8 cellular contexts compared by ENCODE assay signal in genomic region chr14:65356327-65356836, GRCh38. TPM values are rescaled to one million over a fixed set of nuclear protein-coding genes. Genes with fewer than 3 reads are reported as not detected.
DNase-seq lines count a peak whose midpoint lies in the region; ATAC-seq and TF ChIP-seq lines count a peak whose summit lies in the region.

No MANE protein-coding gene starts in this region.

- TF ChIP-seq CTCF in Loucy (conservative IDR thresholded peaks at IDR 0.05; ENCODE audit: low read length) (no peak), GM10248 (IDR thresholded peaks at IDR 0.05; ENCODE audit: control extremely low read depth, extremely low read depth, low read depth, missing control alignments) (no peak)

- no peaks in the 10 kb centered on the region for H3K79me2 ChIP-seq in Loucy (ENCODE audit: insufficient read depth, low read length)

- intact Hi-C loops in CD4-positive, alpha-beta memory T cell (cut with micrococcal nuclease): no loop called here

- CTCF ChIA-PET in CD4-positive, alpha-beta memory T cell (lab: Charles Lee; ENCODE audit: partially characterized antibody): interaction anchor here (1.5 kb wide), 1 partner anchor 58 kb away, joined by 3 read pairs; no protein-coding TSS in a partner anchor
- CTCF ChIA-PET in GM10248 (lab: Yijun Ruan, JAX): interaction anchor here (0.7 to 3.9 kb wide), 8 partner anchors 8 to 468 kb away, joined by 3 to 14 read pairs (median 4); no protein-coding TSS in a partner anchor

- peaks cover 9 to 27% (median 15%) of the 10 kb centered on the region in 4 donors for H3K4me1 Mint-ChIP-seq in CD4-positive, alpha-beta memory T cell
- peaks cover 52% of the 10 kb centered on the region for H3K4me1 Mint-ChIP-seq in activated naive CD8-positive, alpha-beta T cell treated with anti-CD3 and anti-CD28 coated beads, Interleukin-2, amount 10 ng/mL, durations not matched to agents 7 days and 5 days

- H4K20me1 ChIP-seq in Loucy (ENCODE audit: insufficient read depth, low read length, poor library complexity, severe bottlenecking): no peaks in the 10 kb centered on the region

- no peaks in the 10 kb centered on the region for H3K9me2 ChIP-seq in Loucy (replicated peaks; ENCODE audit: low read depth, low read length)

- H3K9ac ChIP-seq in Loucy (ENCODE audit: low read depth, low read length, poor library complexity, severe bottlenecking): no peak overlapping the region

- no peaks in the 10 kb centered on the region for H3K36me3 Mint-ChIP-seq in CD4-positive, alpha-beta memory T cell
- H3K36me3 Mint-ChIP-seq in activated naive CD8-positive, alpha-beta T cell treated with anti-CD3 and anti-CD28 coated beads, Interleukin-2, amount 10 ng/mL, durations not matched to agents 7 days and 5 days: peaks cover 46% of the 10 kb centered on the region

- ATAC-seq in activated naive CD8-positive, alpha-beta T cell treated with anti-CD3 and anti-CD28 coated beads, Interleukin-2, amount 10 ng/mL, durations not matched to agents 7 days and 5 days (ENCODE audit: low read depth): peak; percentile 50

- DNase-seq in CD4-positive, alpha-beta memory T cell: peak in 3 of 5 donors; percentile 2 to 48 (median 15)
- DNase-seq in activated naive CD8-positive, alpha-beta T cell treated with anti-CD3 and anti-CD28 coated beads, Interleukin-2, amount 10 ng/mL, durations not matched to agents 7 days and 5 days: peak; percentile 38
- DNase-seq in myocyte (ENCODE audit: low read depth) (peak; percentile 52), DMS79 treated with DMSO at 0.1 percent for 48 hours (lab: John Stamatoyannopoulos, UW) (no peak), GM10248 (ENCODE audit: extremely low spot score) (no peak)
- DNase-seq in central memory CD4-positive, alpha-beta T cell: no peak
- DNase-seq in NK-92 treated with Interleukin-12 subunit alpha and Interleukin-12 subunit beta, amount 100 ng/mL, for 24 hours (lab: John Stamatoyannopoulos, UW): no peak

- no peaks in the 10 kb centered on the region for H3K27me3 Mint-ChIP-seq in CD4-positive, alpha-beta memory T cell
- H3K27me3 Mint-ChIP-seq in activated naive CD8-positive, alpha-beta T cell treated with anti-CD3 and anti-CD28 coated beads, Interleukin-2, amount 10 ng/mL, durations not matched to agents 7 days and 5 days: no peaks in the 10 kb centered on the region

- H3K4me3 Mint-ChIP-seq in CD4-positive, alpha-beta memory T cell: peak overlapping the region in 3 of 8 donors; percentile 20 to 63 (median 62)
- H3K4me3 Mint-ChIP-seq in activated naive CD8-positive, alpha-beta T cell treated with anti-CD3 and anti-CD28 coated beads, Interleukin-2, amount 10 ng/mL, durations not matched to agents 7 days and 5 days: peak overlapping the region; percentile 50

- H3K36me3 ChIP-seq in CD4-positive, alpha-beta memory T cell (ENCODE audit: insufficient read depth, low read length): no peaks in the 10 kb centered on the region
- H3K36me3 ChIP-seq in Loucy (ENCODE audit: insufficient read depth, low read length): no peaks in the 10 kb centered on the region

- no peaks in the 10 kb centered on the region for H3K27me3 ChIP-seq in CD4-positive, alpha-beta memory T cell (ENCODE audit: insufficient read depth, low read length)
- H3K27me3 ChIP-seq in Loucy (ENCODE audit: insufficient read depth, low read length, poor library complexity, severe bottlenecking): no peaks in the 10 kb centered on the region

- H3K9me3 Mint-ChIP-seq in CD4-positive, alpha-beta memory T cell: peaks cover 0 to 1% (median 0%) of the 10 kb centered on the region in 8 donors
- H3K9me3 Mint-ChIP-seq in activated naive CD8-positive, alpha-beta T cell treated with anti-CD3 and anti-CD28 coated beads, Interleukin-2, amount 10 ng/mL, durations not matched to agents 7 days and 5 days: no peaks in the 10 kb centered on the region

- H2AFZ ChIP-seq in Loucy (ENCODE audit: low read length): peak overlapping the region; percentile 67; the same call in 1 of the 2 replicates

- no peaks in the 10 kb centered on the region for H3K9me3 ChIP-seq in CD4-positive, alpha-beta memory T cell (ENCODE audit: control insufficient read depth in 1 of 2, low read length in 2 of 2)
- no peaks in the 10 kb centered on the region for H3K9me3 ChIP-seq in Loucy (ENCODE audit: insufficient read depth, low read depth, low read length)

- H3K4me3 ChIP-seq in CD4-positive, alpha-beta memory T cell (ENCODE audit: low read length in 2 of 2): no peak overlapping the region
- H3K4me3 ChIP-seq in Loucy (ENCODE audit: low read length, poor library complexity, severe bottlenecking): no peak overlapping the region

- POLR2A ChIA-PET in CD4-positive, alpha-beta memory T cell (lab: Charles Lee; ENCODE audit: partially characterized antibody): no interaction called here
- POLR2A ChIA-PET in activated naive CD8-positive, alpha-beta T cell treated with anti-CD3 and anti-CD28 coated beads, Interleukin-2, amount 10 ng/mL, durations not matched to agents 7 days and 5 days (lab: Charles Lee): interaction anchor here (1.2 kb wide), 1 partner anchor 151 kb away, joined by 3 read pairs; no protein-coding TSS in a partner anchor
- POLR2A ChIA-PET in GM10248 (lab: Yijun Ruan, JAX): interaction anchor here (1.0 to 1.1 kb wide), 2 partner anchors 35 to 52 kb away, joined by 3 read pairs; no protein-coding TSS in a partner anchor

- H3K4me2 ChIP-seq in Loucy (ENCODE audit: low read depth, low read length, poor library complexity, severe bottlenecking): peak overlapping the region; percentile 45

- peaks cover 13% of the 10 kb centered on the region for H3K4me1 ChIP-seq in CD4-positive, alpha-beta memory T cell (ENCODE audit: insufficient read depth, low read length)
- peaks cover 14% of the 10 kb centered on the region for H3K4me1 ChIP-seq in Loucy (ENCODE audit: insufficient read depth, low read length, poor library complexity, severe bottlenecking)

- no peak overlapping the region for H3K27ac ChIP-seq in CD4-positive, alpha-beta memory T cell (ENCODE audit: low read depth, low read length)

- H3K27ac Mint-ChIP-seq in CD4-positive, alpha-beta memory T cell: peak overlapping the region; percentile 41 to 81 (median 75)
- H3K27ac Mint-ChIP-seq in activated naive CD8-positive, alpha-beta T cell treated with anti-CD3 and anti-CD28 coated beads, Interleukin-2, amount 10 ng/mL, durations not matched to agents 7 days and 5 days: peak overlapping the region; percentile 60

- no peaks in the 10 kb centered on the region for H3F3A ChIP-seq in Loucy (ENCODE audit: low read depth)

RNA-seq across cellular contexts. Expression of gene FUT8, which starts 56.1 kb away (rescaled TPM):
- total RNA-seq in CD4-positive, alpha-beta memory T cell: 10 to 100 TPM; 49.3 to 51.0 TPM
- 10 to 100 TPM; 10.6 to 15.1 TPM for polyA plus RNA-seq in CD4-positive, alpha-beta memory T cell
- total RNA-seq in activated naive CD8-positive, alpha-beta T cell treated with anti-CD3 and anti-CD28 coated beads, Interleukin-2, amount 10 ng/mL, durations not matched to agents 7 days and 5 days: 10 to 100 TPM; 82.7 to 86.4 TPM
- total RNA-seq in myocyte: 22.2 and 42.6 TPM in 2 replicates
- 9.1 TPM for polyA plus RNA-seq in myocyte (2012)

Comparison
In these comparisons a context has a peak if more than half of its experiments do, and no peak if none do; other contexts are left out.
1. DNase-seq: peak in CD4-positive, alpha-beta memory T cell (3 of 5), activated naive CD8-positive, alpha-beta T cell treated with anti-CD3 and anti-CD28 coated beads, Interleukin-2, amount 10 ng/mL, durations not matched to agents 7 days and 5 days (single experiment) and myocyte (single experiment); none in DMS79 treated with DMSO at 0.1 percent for 48 hours (single experiment), central memory CD4-positive, alpha-beta T cell (single experiment), GM10248 (single experiment) and NK-92 treated with Interleukin-12 subunit alpha and Interleukin-12 subunit beta, amount 100 ng/mL, for 24 hours (single experiment).